In the genomic region with DNA sequence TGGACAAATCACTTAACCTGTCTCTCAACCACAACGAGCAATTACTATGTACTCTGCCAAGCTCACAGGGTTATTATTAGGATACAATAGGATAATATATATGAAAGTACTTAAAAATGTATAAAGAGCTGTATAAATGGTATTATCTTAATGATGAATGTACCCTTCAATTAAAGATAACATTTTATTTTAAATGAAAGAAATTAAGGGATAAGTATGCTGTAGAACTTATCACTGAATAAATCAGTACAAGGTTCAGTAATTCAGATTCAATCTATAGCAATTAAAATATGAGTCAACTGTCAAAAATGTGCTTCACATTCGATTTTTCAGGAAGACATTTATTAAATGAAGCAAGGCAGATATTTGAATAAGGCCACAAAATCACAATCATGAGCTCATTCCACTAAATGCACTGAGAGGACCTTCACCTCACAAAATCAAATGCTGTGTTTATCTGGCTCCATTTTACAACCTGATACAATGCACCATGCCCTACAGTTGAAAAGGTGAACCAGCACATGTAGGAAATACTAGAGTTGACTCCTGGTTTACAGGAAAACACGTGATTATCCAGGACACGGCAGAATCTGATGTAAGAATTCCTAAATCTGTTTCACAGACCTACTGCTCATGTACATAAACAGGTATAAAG, we compare ENCODE assay signal across 1 cellular context.
TF ChIP-seq lines count a peak whose summit lies in the region.

No MANE protein-coding gene starts in this region.

TF ChIP-seq in SK-N-SH treated with all-trans-retinoic acid at 6 μM for 48 hours, 23 proteins besides CTCF, POLR2A, EP300 and RAD21 (continued from another document):
- TF ChIP-seq, protein P1, sequence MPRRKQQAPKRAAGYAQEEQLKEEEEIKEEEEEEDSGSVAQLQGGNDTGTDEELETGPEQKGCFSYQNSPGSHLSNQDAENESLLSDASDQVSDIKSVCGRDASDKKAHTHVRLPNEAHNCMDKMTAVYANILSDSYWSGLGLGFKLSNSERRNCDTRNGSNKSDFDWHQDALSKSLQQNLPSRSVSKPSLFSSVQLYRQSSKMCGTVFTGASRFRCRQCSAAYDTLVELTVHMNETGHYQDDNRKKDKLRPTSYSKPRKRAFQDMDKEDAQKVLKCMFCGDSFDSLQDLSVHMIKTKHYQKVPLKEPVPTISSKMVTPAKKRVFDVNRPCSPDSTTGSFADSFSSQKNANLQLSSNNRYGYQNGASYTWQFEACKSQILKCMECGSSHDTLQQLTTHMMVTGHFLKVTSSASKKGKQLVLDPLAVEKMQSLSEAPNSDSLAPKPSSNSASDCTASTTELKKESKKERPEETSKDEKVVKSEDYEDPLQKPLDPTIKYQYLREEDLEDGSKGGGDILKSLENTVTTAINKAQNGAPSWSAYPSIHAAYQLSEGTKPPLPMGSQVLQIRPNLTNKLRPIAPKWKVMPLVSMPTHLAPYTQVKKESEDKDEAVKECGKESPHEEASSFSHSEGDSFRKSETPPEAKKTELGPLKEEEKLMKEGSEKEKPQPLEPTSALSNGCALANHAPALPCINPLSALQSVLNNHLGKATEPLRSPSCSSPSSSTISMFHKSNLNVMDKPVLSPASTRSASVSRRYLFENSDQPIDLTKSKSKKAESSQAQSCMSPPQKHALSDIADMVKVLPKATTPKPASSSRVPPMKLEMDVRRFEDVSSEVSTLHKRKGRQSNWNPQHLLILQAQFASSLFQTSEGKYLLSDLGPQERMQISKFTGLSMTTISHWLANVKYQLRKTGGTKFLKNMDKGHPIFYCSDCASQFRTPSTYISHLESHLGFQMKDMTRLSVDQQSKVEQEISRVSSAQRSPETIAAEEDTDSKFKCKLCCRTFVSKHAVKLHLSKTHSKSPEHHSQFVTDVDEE (CRISPR knock-in tag; IDR thresholded peaks at IDR 0.05) = no peak
- TF ChIP-seq, protein P2, sequence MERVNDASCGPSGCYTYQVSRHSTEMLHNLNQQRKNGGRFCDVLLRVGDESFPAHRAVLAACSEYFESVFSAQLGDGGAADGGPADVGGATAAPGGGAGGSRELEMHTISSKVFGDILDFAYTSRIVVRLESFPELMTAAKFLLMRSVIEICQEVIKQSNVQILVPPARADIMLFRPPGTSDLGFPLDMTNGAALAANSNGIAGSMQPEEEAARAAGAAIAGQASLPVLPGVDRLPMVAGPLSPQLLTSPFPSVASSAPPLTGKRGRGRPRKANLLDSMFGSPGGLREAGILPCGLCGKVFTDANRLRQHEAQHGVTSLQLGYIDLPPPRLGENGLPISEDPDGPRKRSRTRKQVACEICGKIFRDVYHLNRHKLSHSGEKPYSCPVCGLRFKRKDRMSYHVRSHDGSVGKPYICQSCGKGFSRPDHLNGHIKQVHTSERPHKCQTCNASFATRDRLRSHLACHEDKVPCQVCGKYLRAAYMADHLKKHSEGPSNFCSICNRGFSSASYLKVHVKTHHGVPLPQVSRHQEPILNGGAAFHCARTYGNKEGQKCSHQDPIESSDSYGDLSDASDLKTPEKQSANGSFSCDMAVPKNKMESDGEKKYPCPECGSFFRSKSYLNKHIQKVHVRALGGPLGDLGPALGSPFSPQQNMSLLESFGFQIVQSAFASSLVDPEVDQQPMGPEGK (CRISPR knock-in tag; IDR thresholded peaks at IDR 0.05; ENCODE audit: borderline replicate concordance) = 0 out of 2 replicates have a peak, but pooled peaks have one; percentile 36
- TF ChIP-seq ZC3H10 (CRISPR knock-in tag; IDR thresholded peaks at IDR 0.05) (0 out of 2 replicates have a peak, but pooled peaks have one; percentile 48), ZFP30 (CRISPR knock-in tag; IDR thresholded peaks at IDR 0.05) (no peak), OSR1 (CRISPR knock-in tag; IDR thresholded peaks at IDR 0.05) (no peak), ZNF70 (CRISPR knock-in tag; IDR thresholded peaks at IDR 0.05) (no peak), RARB (CRISPR knock-in tag; IDR thresholded peaks at IDR 0.05) (no peak), SNAI2 (CRISPR knock-in tag; IDR thresholded peaks at IDR 0.05) (no peak), TOX (CRISPR knock-in tag; IDR thresholded peaks at IDR 0.05; ENCODE audit: borderline replicate concordance) (no peak; the same call in 1 of the 2 replicates)
